8 cellular contexts compared by ENCODE assay signal in genomic region chr11:126282742-126283591, GRCh38. TPM values are rescaled to one million over a fixed set of nuclear protein-coding genes. Genes with fewer than 3 reads are reported as not detected.
A peak's percentile ranks its signal among the peaks of the same experiment; 100 is the strongest.
DNase-seq lines count a peak whose midpoint lies in the region; ATAC-seq and TF ChIP-seq lines count a peak whose summit lies in the region.

Gene TIRAP (plus strand): TSS chr11:126283093. CDS start chr11:126290895, 7,802 bp downstream.

- no peaks in the 10 kb centered on the region for H3K27me3 Mint-ChIP-seq in CD8-positive, alpha-beta memory T cell
- no peaks in the 10 kb centered on the region for H3K27me3 Mint-ChIP-seq in naive B cell

- peak within 1 kb of the TSS; percentile 77 for H2AFZ ChIP-seq in fibroblast of lung (ENCODE audit: low read length)

- peaks cover 40% of the 10 kb centered on the region for H3K4me1 ChIP-seq in CD8-positive, alpha-beta memory T cell (ENCODE audit: insufficient read depth, low read length)
- H3K4me1 ChIP-seq in fibroblast of lung (ENCODE audit: control insufficient read depth, extremely low read depth, insufficient read depth, low read length): peaks cover 7% of the 10 kb centered on the region

- no peaks in the 10 kb centered on the region for H3K79me2 ChIP-seq in fibroblast of lung (ENCODE audit: control insufficient read depth, insufficient read depth, low read length)

- peak; percentile 44 to 81 (median 74) for DNase-seq in CD8-positive, alpha-beta memory T cell
- DNase-seq in HT-29 (ENCODE audit: low spot score): peak; percentile 71
- peak; percentile 62 for DNase-seq in RPMI8226
- DNase-seq in activated T-helper 9 cell treated with anti-CD3 and anti-CD28 coated beads, Interleukin-2, amount 50 U/mL, for 16 hours (ENCODE audit: low read depth): peak; percentile 46
- DNase-seq in fibroblast of lung (ENCODE audit: low read depth in 2 of 2): peak; percentile 52 to 61
- DNase-seq in naive B cell: peak; percentile 67

- CTCF ChIA-PET in CD8-positive, alpha-beta memory T cell (lab: Charles Lee): interaction anchor here (0.9 to 2.8 kb wide), 5 partner anchors 10 to 198 kb away, joined by 3 to 8 read pairs (median 4); partner anchors contain the start of genes DCPS, FOXRED1 and SRPRA

- H3K27me3 ChIP-seq in CD8-positive, alpha-beta memory T cell (ENCODE audit: insufficient read depth, low read length, poor library complexity, severe bottlenecking): no peaks in the 10 kb centered on the region
- H3K27me3 ChIP-seq in fibroblast of lung (ENCODE audit: control insufficient read depth, insufficient read depth, low read length): no peaks in the 10 kb centered on the region

- no peaks in the 10 kb centered on the region for H3K36me3 ChIP-seq in CD8-positive, alpha-beta memory T cell (ENCODE audit: insufficient read depth, low read length)
- no peaks in the 10 kb centered on the region for H3K36me3 ChIP-seq in fibroblast of lung (ENCODE audit: control insufficient read depth, insufficient read depth, low read length)

- H3K4me2 ChIP-seq in fibroblast of lung (ENCODE audit: extremely low read depth, insufficient read depth, low read length): peak within 1 kb of the TSS; percentile 82

- peak within 1 kb of the TSS; percentile 88 for H3K4me3 ChIP-seq in CD8-positive, alpha-beta memory T cell (ENCODE audit: low read length)
- H3K4me3 ChIP-seq in fibroblast of lung (replicated peaks in 1 of 4; ENCODE audit: control extremely low read depth in 1 of 4, insufficient read depth in 1 of 4, low read depth in 3 of 4, low read length in 4 of 4): peak within 1 kb of the TSS; percentile 71 to 75 (median 72)

- H3K4me1 Mint-ChIP-seq in CD8-positive, alpha-beta memory T cell: peaks cover 45 to 53% (median 53%) of the 10 kb centered on the region in 3 donors
- H3K4me1 Mint-ChIP-seq in naive B cell: peaks cover 44 to 53% (median 51%) of the 10 kb centered on the region in 3 donors

- no peaks in the 10 kb centered on the region for H3K9me3 ChIP-seq in CD8-positive, alpha-beta memory T cell (ENCODE audit: low read length)
- no peaks in the 10 kb centered on the region for H3K9me3 ChIP-seq in fibroblast of lung (ENCODE audit: control insufficient read depth, insufficient read depth, low read depth, low read length)

- H3K27ac Mint-ChIP-seq in CD8-positive, alpha-beta memory T cell: peak within 1 kb of the TSS; percentile 92 to 99 (median 98)
- peak within 1 kb of the TSS; percentile 95 to 98 (median 98) for H3K27ac Mint-ChIP-seq in naive B cell

- peak within 1 kb of the TSS; percentile 71 for H3K27ac ChIP-seq in CD8-positive, alpha-beta memory T cell (ENCODE audit: low read depth, low read length)
- H3K27ac ChIP-seq in fibroblast of lung (ENCODE audit: insufficient read depth, low read length): peak within 1 kb of the TSS; percentile 64
- peak within 1 kb of the TSS; percentile 82 for H3K27ac ChIP-seq in temporal lobe (ENCODE audit: low read depth, low read length)

- H4K20me1 ChIP-seq in fibroblast of lung (ENCODE audit: control insufficient read depth, extremely low read depth, insufficient read depth, low read length): no peaks in the 10 kb centered on the region

- peak within 1 kb of the TSS; percentile 92 to 98 (median 97) for H3K4me3 Mint-ChIP-seq in CD8-positive, alpha-beta memory T cell
- H3K4me3 Mint-ChIP-seq in naive B cell: peak within 1 kb of the TSS; percentile 93 to 100 (median 97)

- peaks cover 0 to 16% (median 1%) of the 10 kb centered on the region in 3 donors for H3K36me3 Mint-ChIP-seq in CD8-positive, alpha-beta memory T cell
- no peaks in the 10 kb centered on the region for H3K36me3 Mint-ChIP-seq in naive B cell

- peak; percentile 64 for ATAC-seq in GM19463 (IDR thresholded peaks at IDR 0.05; ENCODE audit: unreplicated experiment)
- ATAC-seq in naive B cell (ENCODE audit: low read depth in 2 of 2): peak; percentile 72 to 74

- TF ChIP-seq CTCF in fibroblast of lung (conservative IDR thresholded peaks at IDR 0.05 in 1 of 2, IDR thresholded peaks at IDR 0.05 in 1 of 2; ENCODE audit: low read depth in 1 of 2, low read length in 2 of 2): no peak

- POLR2A ChIA-PET in CD8-positive, alpha-beta memory T cell (lab: Charles Lee): interaction anchor here (0.5 to 3.7 kb wide), 6 partner anchors 14 to 716 kb away, joined by 3 to 46 read pairs (median 4); partner anchors contain the start of genes DCPS, FOXRED1 and SRPRA

- peak within 1 kb of the TSS; percentile 63 for H3K9ac ChIP-seq in fibroblast of lung (ENCODE audit: insufficient read depth, low read length)

- no peaks in the 10 kb centered on the region for H3K9me3 Mint-ChIP-seq in CD8-positive, alpha-beta memory T cell
- H3K9me3 Mint-ChIP-seq in naive B cell: peaks cover 0 to 4% (median 0%) of the 10 kb centered on the region in 7 donors

RNA-seq across cellular contexts. Expression of gene TIRAP, which starts in this region (rescaled TPM):
- 10 to 100 TPM; 10.6 to 11.3 TPM for total RNA-seq in CD8-positive, alpha-beta memory T cell
- 13.0 TPM for polyA plus RNA-seq in CD8-positive, alpha-beta memory T cell
- 11.6 and 12.3 TPM in 2 replicates for total RNA-seq in HT-29 (2014; rRNA removed; shearing (Covaris generic))
- total RNA-seq in fibroblast of lung (3.3 and 4.8 TPM in 2 replicates), temporal lobe (3.4 TPM)
- polyA plus RNA-seq in fibroblast of lung (5.1 and 5.4 TPM in 2 replicates), naive B cell (ENCODE audit: low read depth in 6 of 6) (10 to 100 TPM in 3 of 6 donors, 1 to 10 TPM in 3; 4.9 to 11.2 (median 9.9) TPM)
- 5.7 and 7.4 TPM in 2 replicates for polyA plus RNA-seq in fibroblast of lung (2012)
- 16.3 and 17.4 TPM in 2 replicates for polyA minus RNA-seq in fibroblast of lung (ENCODE audit: low replicate concordance)

Comparison
In these comparisons a context has a peak if more than half of its experiments do, and no peak if none do; other contexts are left out.
1. Peak in every context shown above with its lines: DNase-seq, ATAC-seq, H3K4me3 ChIP-seq and H3K27ac ChIP-seq.